In genomic region chr4:170990989-170991589, GRCh38 we compare ENCODE assay signal across 8 cellular contexts.
DNase-seq lines count a peak whose midpoint lies in the region; ATAC-seq lines count a peak whose summit lies in the region.

No MANE protein-coding gene starts in this region.

- H3K36me3 Mint-ChIP-seq in CD8-positive, alpha-beta memory T cell: no peaks in the 10 kb centered on the region

- no peaks in the 10 kb centered on the region for H3K27me3 Mint-ChIP-seq in CD8-positive, alpha-beta memory T cell

- no peaks in the 10 kb centered on the region for H3K36me3 ChIP-seq in CD8-positive, alpha-beta memory T cell (ENCODE audit: insufficient read depth, low read length)

- H3K4me3 ChIP-seq in CD8-positive, alpha-beta memory T cell (ENCODE audit: low read length): no peak overlapping the region

- no peak overlapping the region for H3K27ac ChIP-seq in CD8-positive, alpha-beta memory T cell (ENCODE audit: low read depth, low read length)

- CTCF ChIA-PET in CD8-positive, alpha-beta memory T cell (lab: Charles Lee): no interaction called here

- no peak overlapping the region for H3K27ac Mint-ChIP-seq in CD8-positive, alpha-beta memory T cell

- POLR2A ChIA-PET in CD8-positive, alpha-beta memory T cell (lab: Charles Lee): no interaction called here

- DNase-seq in ELF-1 (ENCODE audit: low read depth, low spot score) (peak; percentile 40), SKM-1 treated with dmso at 0.1 percent for 144 hours (lab: John Stamatoyannopoulos, UW; ENCODE audit: unreplicated experiment) (peak; percentile 22), kidney tubule cell (ENCODE audit: low spot score) (peak; percentile 47), SW480 (ENCODE audit: low spot score) (no peak), amygdala (lab: John Stamatoyannopoulos, UW) (no peak)
- DNase-seq in CD8-positive, alpha-beta memory T cell: no peak

- peaks cover 2 to 37% (median 10%) of the 10 kb centered on the region in 5 donors for H3K9me3 Mint-ChIP-seq in CD8-positive, alpha-beta memory T cell

- no peaks in the 10 kb centered on the region for H3K4me1 Mint-ChIP-seq in CD8-positive, alpha-beta memory T cell

- no peaks in the 10 kb centered on the region for H3K27me3 ChIP-seq in CD8-positive, alpha-beta memory T cell (ENCODE audit: insufficient read depth, low read length, poor library complexity, severe bottlenecking)

- H3K9me3 ChIP-seq in CD8-positive, alpha-beta memory T cell (ENCODE audit: low read length): no peaks in the 10 kb centered on the region

- no peaks in the 10 kb centered on the region for H3K4me1 ChIP-seq in CD8-positive, alpha-beta memory T cell (ENCODE audit: insufficient read depth, low read length)

- H3K4me3 Mint-ChIP-seq in CD8-positive, alpha-beta memory T cell: no peak overlapping the region

- ATAC-seq in GM21390 (IDR thresholded peaks at IDR 0.05; ENCODE audit: unreplicated experiment) (peak; percentile 94), HG03565 (IDR thresholded peaks at IDR 0.05; ENCODE audit: unreplicated experiment) (peak; percentile 88)

Comparison
In these comparisons a context has a peak if more than half of its experiments do, and no peak if none do; other contexts are left out.
1. DNase-seq: peak in ELF-1 (single experiment), SKM-1 treated with dmso at 0.1 percent for 144 hours (single experiment) and kidney tubule cell (single experiment); none in SW480 (single experiment), CD8-positive, alpha-beta memory T cell (0 of 5) and amygdala (0 of 56).